ENCODE assay signal across 1 cellular context in genomic region chr19:39539519-39540332, GRCh38.
TF ChIP-seq lines count a peak whose summit lies in the region.

TSS of gene EID2 (minus strand) at chr19:39540161. CDS start at chr19:39540079, 82 bp downstream.

TF ChIP-seq in HepG2, 621 proteins besides CTCF, POLR2A, EP300 and RAD21 (continued from another document and continues in another):
- TF ChIP-seq, protein P1, sequence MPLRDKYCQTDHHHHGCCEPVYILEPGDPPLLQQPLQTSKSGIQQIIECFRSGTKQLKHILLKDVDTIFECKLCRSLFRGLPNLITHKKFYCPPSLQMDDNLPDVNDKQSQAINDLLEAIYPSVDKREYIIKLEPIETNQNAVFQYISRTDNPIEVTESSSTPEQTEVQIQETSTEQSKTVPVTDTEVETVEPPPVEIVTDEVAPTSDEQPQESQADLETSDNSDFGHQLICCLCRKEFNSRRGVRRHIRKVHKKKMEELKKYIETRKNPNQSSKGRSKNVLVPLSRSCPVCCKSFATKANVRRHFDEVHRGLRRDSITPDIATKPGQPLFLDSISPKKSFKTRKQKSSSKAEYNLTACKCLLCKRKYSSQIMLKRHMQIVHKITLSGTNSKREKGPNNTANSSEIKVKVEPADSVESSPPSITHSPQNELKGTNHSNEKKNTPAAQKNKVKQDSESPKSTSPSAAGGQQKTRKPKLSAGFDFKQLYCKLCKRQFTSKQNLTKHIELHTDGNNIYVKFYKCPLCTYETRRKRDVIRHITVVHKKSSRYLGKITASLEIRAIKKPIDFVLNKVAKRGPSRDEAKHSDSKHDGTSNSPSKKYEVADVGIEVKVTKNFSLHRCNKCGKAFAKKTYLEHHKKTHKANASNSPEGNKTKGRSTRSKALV (CRISPR knock-in tag; IDR thresholded peaks at IDR 0.05): peak; percentile 73
- TF ChIP-seq ZNF432 (CRISPR knock-in tag; IDR thresholded peaks at IDR 0.05; ENCODE audit: borderline replicate concordance) (no peak), ZBTB7A (CRISPR knock-in tag; IDR thresholded peaks at IDR 0.05) (no peak), NKX3-1 (CRISPR knock-in tag; IDR thresholded peaks at IDR 0.05) (0 out of 2 replicates have a peak, but pooled peaks have one; percentile 66), ATRX (CRISPR knock-in tag; IDR thresholded peaks at IDR 0.05; ENCODE audit: borderline replicate concordance) (no peak), SNRNP70 (IDR thresholded peaks at IDR 0.05; ENCODE audit: low read depth, low read length) (no peak), SOX6 (IDR thresholded peaks at IDR 0.05) (no peak), SOX6 (CRISPR knock-in tag; IDR thresholded peaks at IDR 0.05) (peak; percentile 43; the same call in 1 of the 2 replicates), ZNF790 (CRISPR knock-in tag; IDR thresholded peaks at IDR 0.05; ENCODE audit: borderline replicate concordance) (no peak), BCL6 (CRISPR knock-in tag; IDR thresholded peaks at IDR 0.05) (no peak), ZNF10 (CRISPR knock-in tag; IDR thresholded peaks at IDR 0.05; ENCODE audit: borderline replicate concordance, low read depth) (no peak), HDAC1 (CRISPR knock-in tag; IDR thresholded peaks at IDR 0.05) (peak; percentile 48; the same call in 1 of the 2 replicates), KDM2A (CRISPR knock-in tag; IDR thresholded peaks at IDR 0.05; ENCODE audit: borderline replicate concordance, low read depth) (peak; percentile 88; the same call in 1 of the 2 replicates), ZNF292 (CRISPR knock-in tag; IDR thresholded peaks at IDR 0.05; ENCODE audit: borderline replicate concordance, low read depth) (no peak), FOXO1 (CRISPR knock-in tag; IDR thresholded peaks at IDR 0.05) (no peak), ZNF331 (CRISPR knock-in tag; IDR thresholded peaks at IDR 0.05) (0 out of 2 replicates have a peak, but pooled peaks have one; percentile 22), MNT (IDR thresholded peaks at IDR 0.05) (no peak), ZNF24 (IDR thresholded peaks at IDR 0.05) (no peak), ZNF510 (CRISPR knock-in tag; IDR thresholded peaks at IDR 0.05; ENCODE audit: low read depth) (no peak), ZFP1 (CRISPR knock-in tag; IDR thresholded peaks at IDR 0.05) (no peak; the same call in 1 of the 2 replicates), PRDM4 (CRISPR knock-in tag; IDR thresholded peaks at IDR 0.05; ENCODE audit: borderline replicate concordance) (no peak), ZMAT3 (CRISPR knock-in tag; conservative IDR thresholded peaks at IDR 0.05) (peak; percentile 80; the same call in 1 of the 2 replicates), ZNF629 (CRISPR knock-in tag; conservative IDR thresholded peaks at IDR 0.05) (0 out of 2 replicates have a peak, but pooled peaks have one; percentile 21), KMT2B (CRISPR knock-in tag; IDR thresholded peaks at IDR 0.05) (peak; percentile 54), NFE2 (CRISPR knock-in tag; IDR thresholded peaks at IDR 0.05) (no peak), ATF4 (CRISPR knock-in tag; IDR thresholded peaks at IDR 0.05) (no peak), RFX3 (CRISPR knock-in tag; IDR thresholded peaks at IDR 0.05) (no peak), NR3C1 (CRISPR knock-in tag; IDR thresholded peaks at IDR 0.05) (no peak), ZNF460 (CRISPR knock-in tag; IDR thresholded peaks at IDR 0.05; ENCODE audit: borderline replicate concordance) (no peak), ZNF180 (CRISPR knock-in tag; IDR thresholded peaks at IDR 0.05; ENCODE audit: borderline replicate concordance, low read depth) (no peak), ZNF788 (CRISPR knock-in tag; IDR thresholded peaks at IDR 0.05; ENCODE audit: borderline replicate concordance) (peak; percentile 82; the same call in 1 of the 2 replicates), MAF1 (CRISPR knock-in tag; IDR thresholded peaks at IDR 0.05; ENCODE audit: borderline replicate concordance) (0 out of 2 replicates have a peak, but pooled peaks have one; percentile 56), ZNF569 (CRISPR knock-in tag; IDR thresholded peaks at IDR 0.05; ENCODE audit: borderline replicate concordance) (no peak), ASH2L (IDR thresholded peaks at IDR 0.05; ENCODE audit: insufficient read length, low read depth, low read length) (peak; percentile 65), HNRNPK (IDR thresholded peaks at IDR 0.05; ENCODE audit: low read depth, low read length, poor library complexity, severe bottlenecking) (no peak), ZNF550 (CRISPR knock-in tag; IDR thresholded peaks at IDR 0.05; ENCODE audit: borderline replicate concordance) (no peak), FLYWCH1 (CRISPR knock-in tag; IDR thresholded peaks at IDR 0.05) (no peak), ZFP90 (CRISPR knock-in tag; IDR thresholded peaks at IDR 0.05; ENCODE audit: borderline replicate concordance) (peak; percentile 87), THAP11 (CRISPR knock-in tag; IDR thresholded peaks at IDR 0.05) (peak; percentile 58), ATF2 (CRISPR knock-in tag; IDR thresholded peaks at IDR 0.05) (peak; percentile 36; the same call in 1 of the 2 replicates), RXRA (CRISPR knock-in tag; IDR thresholded peaks at IDR 0.05) (peak; percentile 70), IRX3 (CRISPR knock-in tag; IDR thresholded peaks at IDR 0.05; ENCODE audit: borderline replicate concordance, low read depth) (no peak; the same call in 1 of the 2 replicates), NR2F6 (IDR thresholded peaks at IDR 0.05) (no peak), NR2F6 (CRISPR knock-in tag; IDR thresholded peaks at IDR 0.05) (peak; percentile 18; the same call in 1 of the 2 replicates), SSRP1 (CRISPR knock-in tag; IDR thresholded peaks at IDR 0.05) (no peak), PITX1 (CRISPR knock-in tag; IDR thresholded peaks at IDR 0.05) (no peak), HOXA7 (CRISPR knock-in tag; IDR thresholded peaks at IDR 0.05) (no peak), DDIT3 (CRISPR knock-in tag; IDR thresholded peaks at IDR 0.05) (no peak), ZBTB3 (CRISPR knock-in tag; IDR thresholded peaks at IDR 0.05; ENCODE audit: borderline replicate concordance, low read depth) (no peak), ZNF556 (CRISPR knock-in tag; IDR thresholded peaks at IDR 0.05; ENCODE audit: borderline replicate concordance) (no peak), ZNF121 (CRISPR knock-in tag; IDR thresholded peaks at IDR 0.05) (no peak)
- TF ChIP-seq, protein P2, sequence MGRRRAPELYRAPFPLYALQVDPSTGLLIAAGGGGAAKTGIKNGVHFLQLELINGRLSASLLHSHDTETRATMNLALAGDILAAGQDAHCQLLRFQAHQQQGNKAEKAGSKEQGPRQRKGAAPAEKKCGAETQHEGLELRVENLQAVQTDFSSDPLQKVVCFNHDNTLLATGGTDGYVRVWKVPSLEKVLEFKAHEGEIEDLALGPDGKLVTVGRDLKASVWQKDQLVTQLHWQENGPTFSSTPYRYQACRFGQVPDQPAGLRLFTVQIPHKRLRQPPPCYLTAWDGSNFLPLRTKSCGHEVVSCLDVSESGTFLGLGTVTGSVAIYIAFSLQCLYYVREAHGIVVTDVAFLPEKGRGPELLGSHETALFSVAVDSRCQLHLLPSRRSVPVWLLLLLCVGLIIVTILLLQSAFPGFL (CRISPR knock-in tag; IDR thresholded peaks at IDR 0.05): no peak
- TF ChIP-seq, protein P3, sequence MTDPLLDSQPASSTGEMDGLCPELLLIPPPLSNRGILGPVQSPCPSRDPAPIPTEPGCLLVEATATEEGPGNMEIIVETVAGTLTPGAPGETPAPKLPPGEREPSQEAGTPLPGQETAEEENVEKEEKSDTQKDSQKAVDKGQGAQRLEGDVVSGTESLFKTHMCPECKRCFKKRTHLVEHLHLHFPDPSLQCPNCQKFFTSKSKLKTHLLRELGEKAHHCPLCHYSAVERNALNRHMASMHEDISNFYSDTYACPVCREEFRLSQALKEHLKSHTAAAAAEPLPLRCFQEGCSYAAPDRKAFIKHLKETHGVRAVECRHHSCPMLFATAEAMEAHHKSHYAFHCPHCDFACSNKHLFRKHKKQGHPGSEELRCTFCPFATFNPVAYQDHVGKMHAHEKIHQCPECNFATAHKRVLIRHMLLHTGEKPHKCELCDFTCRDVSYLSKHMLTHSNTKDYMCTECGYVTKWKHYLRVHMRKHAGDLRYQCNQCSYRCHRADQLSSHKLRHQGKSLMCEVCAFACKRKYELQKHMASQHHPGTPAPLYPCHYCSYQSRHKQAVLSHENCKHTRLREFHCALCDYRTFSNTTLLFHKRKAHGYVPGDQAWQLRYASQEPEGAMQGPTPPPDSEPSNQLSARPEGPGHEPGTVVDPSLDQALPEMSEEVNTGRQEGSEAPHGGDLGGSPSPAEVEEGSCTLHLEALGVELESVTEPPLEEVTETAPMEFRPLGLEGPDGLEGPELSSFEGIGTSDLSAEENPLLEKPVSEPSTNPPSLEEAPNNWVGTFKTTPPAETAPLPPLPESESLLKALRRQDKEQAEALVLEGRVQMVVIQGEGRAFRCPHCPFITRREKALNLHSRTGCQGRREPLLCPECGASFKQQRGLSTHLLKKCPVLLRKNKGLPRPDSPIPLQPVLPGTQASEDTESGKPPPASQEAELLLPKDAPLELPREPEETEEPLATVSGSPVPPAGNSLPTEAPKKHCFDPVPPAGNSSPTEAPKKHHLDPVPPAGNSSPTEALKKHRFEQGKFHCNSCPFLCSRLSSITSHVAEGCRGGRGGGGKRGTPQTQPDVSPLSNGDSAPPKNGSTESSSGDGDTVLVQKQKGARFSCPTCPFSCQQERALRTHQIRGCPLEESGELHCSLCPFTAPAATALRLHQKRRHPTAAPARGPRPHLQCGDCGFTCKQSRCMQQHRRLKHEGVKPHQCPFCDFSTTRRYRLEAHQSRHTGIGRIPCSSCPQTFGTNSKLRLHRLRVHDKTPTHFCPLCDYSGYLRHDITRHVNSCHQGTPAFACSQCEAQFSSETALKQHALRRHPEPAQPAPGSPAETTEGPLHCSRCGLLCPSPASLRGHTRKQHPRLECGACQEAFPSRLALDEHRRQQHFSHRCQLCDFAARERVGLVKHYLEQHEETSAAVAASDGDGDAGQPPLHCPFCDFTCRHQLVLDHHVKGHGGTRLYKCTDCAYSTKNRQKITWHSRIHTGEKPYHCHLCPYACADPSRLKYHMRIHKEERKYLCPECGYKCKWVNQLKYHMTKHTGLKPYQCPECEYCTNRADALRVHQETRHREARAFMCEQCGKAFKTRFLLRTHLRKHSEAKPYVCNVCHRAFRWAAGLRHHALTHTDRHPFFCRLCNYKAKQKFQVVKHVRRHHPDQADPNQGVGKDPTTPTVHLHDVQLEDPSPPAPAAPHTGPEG (CRISPR knock-in tag; IDR thresholded peaks at IDR 0.05): peak; percentile 73; the same call in 1 of the 2 replicates
- TF ChIP-seq, protein P4, sequence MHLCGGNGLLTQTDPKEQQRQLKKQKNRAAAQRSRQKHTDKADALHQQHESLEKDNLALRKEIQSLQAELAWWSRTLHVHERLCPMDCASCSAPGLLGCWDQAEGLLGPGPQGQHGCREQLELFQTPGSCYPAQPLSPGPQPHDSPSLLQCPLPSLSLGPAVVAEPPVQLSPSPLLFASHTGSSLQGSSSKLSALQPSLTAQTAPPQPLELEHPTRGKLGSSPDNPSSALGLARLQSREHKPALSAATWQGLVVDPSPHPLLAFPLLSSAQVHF (CRISPR knock-in tag; IDR thresholded peaks at IDR 0.05): no peak
